In the genomic region with DNA sequence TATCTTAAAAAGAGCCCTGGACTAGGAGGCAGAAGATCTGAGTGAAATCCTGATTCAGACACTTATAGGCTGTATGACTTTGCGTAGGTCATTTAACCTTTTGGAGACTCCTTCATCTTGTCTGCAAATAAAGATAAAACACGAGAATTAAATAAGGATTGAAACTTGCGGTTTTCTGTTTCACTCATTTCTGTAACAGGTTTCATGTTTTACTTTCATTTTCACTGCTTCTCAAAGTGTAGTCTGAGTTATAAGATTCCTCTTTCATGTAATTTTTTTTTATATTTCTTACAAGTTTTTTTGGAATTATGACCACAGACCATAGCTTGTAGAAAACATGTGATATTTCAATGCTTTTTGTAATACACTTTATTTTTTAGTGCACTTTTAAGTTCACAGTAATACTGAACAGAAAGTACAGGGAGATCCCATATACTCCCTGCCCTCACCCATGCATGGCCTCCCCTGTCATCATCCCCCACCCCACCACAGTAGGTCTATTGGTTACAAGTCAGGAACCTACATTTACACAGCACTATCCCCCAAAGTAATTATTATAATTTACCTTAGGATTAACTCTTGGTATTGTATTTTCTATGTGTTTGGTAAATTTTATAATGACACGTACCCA, we compare ENCODE assay signal across 8 cellular contexts.
A peak's percentile ranks its signal among the peaks of the same experiment; 100 is the strongest.
DNase-seq lines count a peak whose midpoint lies in the region; ATAC-seq and TF ChIP-seq lines count a peak whose summit lies in the region.

No MANE protein-coding gene starts in this region.

- peaks cover 27% of the 10 kb centered on the region for H3K4me1 Mint-ChIP-seq in activated naive CD8-positive, alpha-beta T cell treated with anti-CD3 and anti-CD28 coated beads, Interleukin-2, amount 10 ng/mL, durations not matched to agents 7 days and 5 days
- peaks cover 13 to 51% (median 35%) of the 10 kb centered on the region in 4 donors for H3K4me1 Mint-ChIP-seq in naive thymus-derived CD8-positive, alpha-beta T cell

- H3K4me3 ChIP-seq in KMS-11 (IDR thresholded peaks at IDR 0.05; ENCODE audit: insufficient read depth, low read depth, low read length) (no peak overlapping the region), SJCRH30 (no peak overlapping the region)

- ATAC-seq in GM18498 (IDR thresholded peaks at IDR 0.05; ENCODE audit: unreplicated experiment), result peak; percentile 89
- ATAC-seq in GM21528 (IDR thresholded peaks at IDR 0.05; ENCODE audit: low FRiP score, unreplicated experiment), result peak; percentile 94
- peak; percentile 86 for ATAC-seq in activated naive CD8-positive, alpha-beta T cell treated with anti-CD3 and anti-CD28 coated beads, Interleukin-2, amount 10 ng/mL, durations not matched to agents 7 days and 5 days (ENCODE audit: low read depth)
- ATAC-seq in naive thymus-derived CD8-positive, alpha-beta T cell, result peak; percentile 67 to 72

- peak overlapping the region; percentile 65 for H3K4me3 Mint-ChIP-seq in activated naive CD8-positive, alpha-beta T cell treated with anti-CD3 and anti-CD28 coated beads, Interleukin-2, amount 10 ng/mL, durations not matched to agents 7 days and 5 days
- peak overlapping the region; percentile 42 to 91 (median 73) for H3K4me3 Mint-ChIP-seq in naive thymus-derived CD8-positive, alpha-beta T cell

- no peak for DNase-seq in activated naive CD8-positive, alpha-beta T cell treated with anti-CD3 and anti-CD28 coated beads, Interleukin-2, amount 10 ng/mL, durations not matched to agents 7 days and 5 days
- peak in 3 of 10 donors; percentile 38 to 58 (median 42) for DNase-seq in naive thymus-derived CD8-positive, alpha-beta T cell
- no peak for DNase-seq in NCI-H82 treated with DMSO at 0.1 percent for 48 hours (lab: John Stamatoyannopoulos, UW; ENCODE audit: unreplicated experiment)
- no peak for DNase-seq in SJCRH30
- DNase-seq in putamen (ENCODE audit: low spot score), result no peak

- H3K36me3 Mint-ChIP-seq in activated naive CD8-positive, alpha-beta T cell treated with anti-CD3 and anti-CD28 coated beads, Interleukin-2, amount 10 ng/mL, durations not matched to agents 7 days and 5 days, result no peaks in the 10 kb centered on the region
- H3K36me3 Mint-ChIP-seq in naive thymus-derived CD8-positive, alpha-beta T cell, result no peaks in the 10 kb centered on the region

- no peaks in the 10 kb centered on the region for H3K9me3 Mint-ChIP-seq in activated naive CD8-positive, alpha-beta T cell treated with anti-CD3 and anti-CD28 coated beads, Interleukin-2, amount 10 ng/mL, durations not matched to agents 7 days and 5 days
- no peaks in the 10 kb centered on the region for H3K9me3 Mint-ChIP-seq in naive thymus-derived CD8-positive, alpha-beta T cell

- peak overlapping the region; percentile 95 for H3K27ac Mint-ChIP-seq in activated naive CD8-positive, alpha-beta T cell treated with anti-CD3 and anti-CD28 coated beads, Interleukin-2, amount 10 ng/mL, durations not matched to agents 7 days and 5 days
- peak overlapping the region; percentile 7 to 93 (median 86) for H3K27ac Mint-ChIP-seq in naive thymus-derived CD8-positive, alpha-beta T cell

- no peak for TF ChIP-seq CTCF in KMS-11 (conservative IDR thresholded peaks at IDR 0.05; ENCODE audit: low read depth, low read length)

- H3K79me2 ChIP-seq in KMS-11 (ENCODE audit: insufficient read depth, low read depth), result no peaks in the 10 kb centered on the region

- peak overlapping the region; percentile 4; the same call in 1 of the 2 replicates for H3K27ac ChIP-seq in KMS-11
- no peak overlapping the region for H3K27ac ChIP-seq in SJCRH30

- peak overlapping the region; percentile 76 for H3K4me2 ChIP-seq in KMS-11

- peaks cover 2% of the 10 kb centered on the region; the same call in 1 of the 2 replicates for H3K27me3 ChIP-seq in KMS-11 (ENCODE audit: insufficient read depth, low read depth)
- H3K27me3 ChIP-seq in SJCRH30, result no peaks in the 10 kb centered on the region

- H2AFZ ChIP-seq in KMS-11 (ENCODE audit: low read depth), result no peak overlapping the region

- no peaks in the 10 kb centered on the region for H4K20me1 ChIP-seq in KMS-11 (ENCODE audit: insufficient read depth)

- H3K4me1 ChIP-seq in KMS-11 (ENCODE audit: low read depth, poor library complexity, severe bottlenecking) (peaks cover 21% of the 10 kb centered on the region), SJCRH30 (no peaks in the 10 kb centered on the region)

- H3K27me3 Mint-ChIP-seq in activated naive CD8-positive, alpha-beta T cell treated with anti-CD3 and anti-CD28 coated beads, Interleukin-2, amount 10 ng/mL, durations not matched to agents 7 days and 5 days, result peaks cover 5% of the 10 kb centered on the region
- no peaks in the 10 kb centered on the region for H3K27me3 Mint-ChIP-seq in naive thymus-derived CD8-positive, alpha-beta T cell

- no peaks in the 10 kb centered on the region for H3K9me3 ChIP-seq in SJCRH30 (replicated peaks)

- H3K9ac ChIP-seq in KMS-11, result no peak overlapping the region

- POLR2A ChIA-PET in activated naive CD8-positive, alpha-beta T cell treated with anti-CD3 and anti-CD28 coated beads, Interleukin-2, amount 10 ng/mL, durations not matched to agents 7 days and 5 days (lab: Charles Lee), result no interaction called here
- POLR2A ChIA-PET in naive thymus-derived CD8-positive, alpha-beta T cell (lab: Charles Lee), result interaction anchor here (0.6 kb wide), 1 partner anchor 11 kb away, joined by 4 read pairs; no protein-coding TSS in a partner anchor

- H3K36me3 ChIP-seq in KMS-11 (ENCODE audit: insufficient read depth) (no peaks in the 10 kb centered on the region), SJCRH30 (no peaks in the 10 kb centered on the region)
